8 cellular contexts compared by ENCODE assay signal in the genomic region with DNA sequence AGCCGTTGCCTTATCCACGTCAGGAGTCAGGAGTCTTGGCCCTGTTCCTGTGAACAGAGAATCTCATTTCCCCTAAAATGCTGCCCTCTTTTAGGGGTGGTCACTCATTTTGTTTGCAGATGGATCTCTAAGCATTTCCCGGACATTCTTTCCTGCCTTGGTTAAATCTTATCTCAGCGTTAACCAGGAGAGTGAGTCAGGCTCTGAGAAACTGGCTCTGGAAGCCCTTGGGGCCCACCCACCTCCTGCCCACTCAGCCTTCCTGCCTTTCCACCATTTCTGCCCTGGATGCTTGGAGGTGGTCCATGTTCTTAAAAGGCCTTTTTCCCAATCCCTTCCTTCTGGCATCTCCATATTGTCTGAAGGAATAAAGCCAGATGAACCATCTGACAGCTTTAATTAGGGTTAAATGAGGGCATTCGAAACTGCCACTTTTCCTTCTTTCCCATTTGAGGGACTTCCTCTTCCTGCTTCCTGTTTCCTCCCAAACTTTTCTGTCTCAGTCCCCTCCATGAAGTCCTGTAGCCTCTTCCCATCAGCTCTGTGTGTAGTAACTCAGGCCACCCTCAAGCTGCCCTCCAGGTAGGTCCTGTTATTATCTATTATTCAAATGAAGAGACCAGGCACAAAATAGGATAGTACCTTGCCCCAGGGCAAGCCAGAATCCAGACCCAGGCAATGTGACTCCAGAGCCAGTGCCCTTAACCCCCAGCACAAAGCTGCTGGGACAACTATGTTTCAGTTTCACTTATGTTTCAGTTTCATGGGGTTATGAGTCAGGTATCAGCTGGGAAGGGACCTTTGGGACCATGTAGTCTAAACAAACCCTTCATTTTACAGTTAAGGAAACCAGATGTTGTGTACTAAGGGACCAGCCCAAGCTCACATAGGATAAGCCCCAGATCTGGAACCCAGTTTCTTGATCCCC. TPM values are rescaled to one million over a fixed set of nuclear protein-coding genes. Genes with fewer than 3 reads are reported as not detected.
DNase-seq lines count a peak whose midpoint lies in the region; ATAC-seq and TF ChIP-seq lines count a peak whose summit lies in the region.

No MANE protein-coding gene starts in this region.

- H3K4me1 ChIP-seq in DOHH2 (ENCODE audit: control insufficient read depth, low read length) (peaks cover 69% of the 10 kb centered on the region), hepatocyte (ENCODE audit: insufficient read depth) (peaks cover 35% of the 10 kb centered on the region), subcutaneous abdominal adipose tissue (ENCODE audit: control insufficient read depth in 5 of 5, insufficient read depth in 5 of 5, low read length in 5 of 5) (peaks cover 14 to 91% (median 55%) of the 10 kb centered on the region in 5 donors)

- no peaks in the 10 kb centered on the region for H3K27me3 Mint-ChIP-seq in activated T-helper 17 cell treated with anti-CD3 and anti-CD28 coated beads, Interleukin-2, amount 50 U/mL, for 72 hours
- H3K27me3 Mint-ChIP-seq in glutamatergic neuron (ENCODE audit: unreplicated experiment): peaks cover 2% of the 10 kb centered on the region

- peaks cover 65% of the 10 kb centered on the region for H4K20me1 ChIP-seq in DOHH2 (ENCODE audit: control insufficient read depth, insufficient read depth, low read depth, low read length)
- no peaks in the 10 kb centered on the region for H4K20me1 ChIP-seq in hepatocyte (ENCODE audit: insufficient read depth, poor library complexity, severe bottlenecking)

- DNase-seq in HT-29 (ENCODE audit: low spot score): peak; percentile 57
- DNase-seq in hepatocyte (ENCODE audit: low spot score): peak; percentile 76
- DNase-seq in NCI-H1048 (lab: John Stamatoyannopoulos, UW): no peak
- no peak for DNase-seq in glutamatergic neuron

- ATAC-seq in GM21423 (IDR thresholded peaks at IDR 0.05; ENCODE audit: unreplicated experiment): peak; percentile 83
- peak; percentile 89 for ATAC-seq in activated T-helper 17 cell treated with anti-CD3 and anti-CD28 coated beads, Interleukin-2, amount 50 U/mL, for 72 hours (replicated peaks)

- H3F3A ChIP-seq in DOHH2 (ENCODE audit: control insufficient read depth, insufficient read depth): no peaks in the 10 kb centered on the region

- WGBS in hepatocyte (ENCODE audit: low lambda C conversion rate, missing lambda C conversion rate): 33% methylated on average over 5 of the region's 5 CpGs

- H3K27ac ChIP-seq in DOHH2 (ENCODE audit: low read depth, low read length) (no peak overlapping the region), hepatocyte (peak overlapping the region; percentile 95), subcutaneous abdominal adipose tissue (ENCODE audit: low read depth, low read length) (peak overlapping the region; percentile 85)

- H2AFZ ChIP-seq in hepatocyte: no peak overlapping the region

- no peaks in the 10 kb centered on the region for H3K9me3 ChIP-seq in DOHH2 (ENCODE audit: control insufficient read depth, insufficient read depth, low read length)
- H3K9me3 ChIP-seq in hepatocyte (ENCODE audit: low read depth): no peaks in the 10 kb centered on the region
- no peaks in the 10 kb centered on the region for H3K9me3 ChIP-seq in subcutaneous abdominal adipose tissue (ENCODE audit: control insufficient read depth in 5 of 5, low read length in 5 of 5)

- H3K27ac Mint-ChIP-seq in activated T-helper 17 cell treated with anti-CD3 and anti-CD28 coated beads, Interleukin-2, amount 50 U/mL, for 72 hours: peak overlapping the region; percentile 87
- no peak overlapping the region for H3K27ac Mint-ChIP-seq in glutamatergic neuron (ENCODE audit: unreplicated experiment)

- H3K4me1 Mint-ChIP-seq in activated T-helper 17 cell treated with anti-CD3 and anti-CD28 coated beads, Interleukin-2, amount 50 U/mL, for 72 hours: peaks cover 48% of the 10 kb centered on the region
- no peaks in the 10 kb centered on the region for H3K4me1 Mint-ChIP-seq in glutamatergic neuron (ENCODE audit: low read depth, unreplicated experiment)

- H3K4me2 ChIP-seq in DOHH2 (ENCODE audit: low read length): peak overlapping the region; percentile 20; the same call in 1 of the 2 replicates
- H3K4me2 ChIP-seq in hepatocyte: peak overlapping the region; percentile 64

- H3K4me3 ChIP-seq in DOHH2 (ENCODE audit: low read length): no peak overlapping the region
- H3K4me3 ChIP-seq in hepatocyte: no peak overlapping the region
- peak overlapping the region in 1 of 5 donors; percentile 11 for H3K4me3 ChIP-seq in subcutaneous abdominal adipose tissue (ENCODE audit: low read depth in 1 of 5, low read length in 5 of 5)

- H3K4me3 Mint-ChIP-seq in activated T-helper 17 cell treated with anti-CD3 and anti-CD28 coated beads, Interleukin-2, amount 50 U/mL, for 72 hours: peak overlapping the region; percentile 81
- no peak overlapping the region for H3K4me3 Mint-ChIP-seq in glutamatergic neuron (ENCODE audit: unreplicated experiment)

- peaks cover 77% of the 10 kb centered on the region for H3K36me3 ChIP-seq in DOHH2 (ENCODE audit: control insufficient read depth, low read length)
- no peaks in the 10 kb centered on the region for H3K36me3 ChIP-seq in hepatocyte (replicated peaks; ENCODE audit: insufficient read depth, low read depth)
- peaks cover 0 to 9% (median 0%) of the 10 kb centered on the region in 5 donors for H3K36me3 ChIP-seq in subcutaneous abdominal adipose tissue (ENCODE audit: control insufficient read depth in 5 of 5, insufficient read depth in 5 of 5, low read length in 5 of 5)

- H3K27me3 ChIP-seq in DOHH2 (ENCODE audit: control insufficient read depth, low read length): no peaks in the 10 kb centered on the region
- no peaks in the 10 kb centered on the region for H3K27me3 ChIP-seq in hepatocyte
- H3K27me3 ChIP-seq in subcutaneous abdominal adipose tissue (ENCODE audit: control insufficient read depth in 5 of 5, insufficient read depth in 4 of 5, low read length in 5 of 5): no peaks in the 10 kb centered on the region

- H3K9me3 Mint-ChIP-seq in activated T-helper 17 cell treated with anti-CD3 and anti-CD28 coated beads, Interleukin-2, amount 50 U/mL, for 72 hours: no peaks in the 10 kb centered on the region
- H3K9me3 Mint-ChIP-seq in glutamatergic neuron (ENCODE audit: unreplicated experiment): peaks cover 1% of the 10 kb centered on the region

- peak overlapping the region; percentile 44 to 86 (median 79) for H3K9ac ChIP-seq in subcutaneous abdominal adipose tissue (ENCODE audit: low read length in 5 of 5)

- H3K79me2 ChIP-seq in DOHH2 (ENCODE audit: control insufficient read depth, low read length) (peaks cover 99% of the 10 kb centered on the region), hepatocyte (peaks cover 66% of the 10 kb centered on the region)

- H3K9me2 ChIP-seq in DOHH2 (replicated peaks; ENCODE audit: control insufficient read depth, low read length) (no peaks in the 10 kb centered on the region), hepatocyte (replicated peaks; ENCODE audit: insufficient read depth) (no peaks in the 10 kb centered on the region)

- no peak for TF ChIP-seq CTCF in DOHH2 (IDR thresholded peaks at IDR 0.05; ENCODE audit: low read depth, low read length, poor library complexity, severe bottlenecking)
- TF ChIP-seq CTCF in hepatocyte (IDR thresholded peaks at IDR 0.05; ENCODE audit: poor library complexity): no peak
- no peak for TF ChIP-seq CTCF in glutamatergic neuron (IDR thresholded peaks at IDR 0.05; ENCODE audit: partially characterized antibody, unreplicated experiment)

- H3K36me3 Mint-ChIP-seq in activated T-helper 17 cell treated with anti-CD3 and anti-CD28 coated beads, Interleukin-2, amount 50 U/mL, for 72 hours (ENCODE audit: low read depth): peaks cover 52% of the 10 kb centered on the region
- H3K36me3 Mint-ChIP-seq in glutamatergic neuron (ENCODE audit: unreplicated experiment): no peaks in the 10 kb centered on the region

RNA-seq across cellular contexts. Expression of gene HK2, which starts 9.7 kb away (rescaled TPM):
- 12.7 and 23.7 TPM in 2 replicates for total RNA-seq in HT-29 (2014; rRNA removed; shearing (Covaris generic))
- total RNA-seq in activated T-helper 17 cell treated with anti-CD3 and anti-CD28 coated beads, Interleukin-2, amount 50 U/mL, for 72 hours: 10 to 100 TPM; 71.6 to 73.8 TPM
- total RNA-seq in hepatocyte: 25.6 and 37.3 TPM in 2 replicates
- 21.1 and 25.4 TPM in 2 replicates for polyA plus RNA-seq in hepatocyte
- total RNA-seq in glutamatergic neuron (ENCODE audit: unreplicated experiment): 8.1 TPM

Comparison
In these comparisons a context has a peak if more than half of its experiments do, and no peak if none do; other contexts are left out.
1. DNase-seq: peak in HT-29 (single experiment) and hepatocyte (single experiment); none in NCI-H1048 (single experiment) and glutamatergic neuron (single experiment).